In the genomic region with DNA sequence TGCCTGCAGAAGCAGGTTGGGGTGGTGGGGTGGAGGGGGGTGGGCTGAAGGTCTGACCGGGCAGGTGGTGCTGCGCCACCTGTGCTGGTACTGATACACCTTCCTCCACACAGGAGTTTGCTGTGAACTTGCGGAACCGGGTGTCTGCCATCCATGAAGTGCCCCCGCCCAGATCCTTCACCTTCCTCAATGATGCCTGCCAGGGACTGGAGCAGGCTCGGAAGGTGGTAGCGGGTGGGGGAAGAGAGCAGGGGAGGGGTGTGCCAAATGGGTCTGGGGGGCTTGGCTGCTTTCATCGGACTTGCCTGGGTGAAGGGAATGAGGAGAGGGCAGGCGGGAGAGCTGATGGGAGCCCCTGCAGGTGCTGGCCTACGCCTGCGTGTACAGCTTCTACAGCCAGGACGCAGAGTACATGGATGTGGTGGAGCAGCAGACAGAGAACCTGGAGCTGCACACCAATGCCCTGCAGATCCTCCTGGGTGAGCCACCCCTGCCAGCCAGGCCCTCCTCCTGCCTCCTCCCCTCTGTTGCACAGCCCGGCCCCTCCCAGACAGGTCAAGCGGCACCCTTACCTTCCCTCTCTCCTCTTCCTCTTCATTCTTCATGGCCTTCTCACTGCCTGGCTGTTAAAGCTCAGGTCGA, we compare ENCODE assay signal across 17 cellular contexts. TPM values are rescaled to one million over a fixed set of nuclear protein-coding genes. Genes with fewer than 3 reads are reported as not detected.
A peak's percentile ranks its signal among the peaks of the same experiment; 100 is the strongest.
DNase-seq lines count a peak whose midpoint lies in the region; ATAC-seq and TF ChIP-seq lines count a peak whose summit lies in the region.
"Had no signal": no experiment of that assay in that cellular context is flagged by ENCODE, and none has a peak within 500 bp of the region (broad histone marks: within the 10 kb centered on the region; RNA-seq: fewer than 3 reads in every experiment).

No MANE protein-coding gene starts in this region.

- no peak for TF ChIP-seq CTCF in HEK293 (tag by site-specific recombination; IDR thresholded peaks at IDR 0.05)

- no peak for ATAC-seq in activated naive CD8-positive, alpha-beta T cell treated with anti-CD3 and anti-CD28 coated beads, Interleukin-2, amount 50 U/mL, for 24 hours
- ATAC-seq in naive thymus-derived CD8-positive, alpha-beta T cell, result no peak
- ATAC-seq in HG03565 (IDR thresholded peaks at IDR 0.05; ENCODE audit: unreplicated experiment), result no peak
- ATAC-seq in left lobe of liver, result no peak

- DNase-seq in activated T-cell treated with anti-CD3 and anti-CD28 coated beads, Interleukin-2, amount 50 U/mL, for 24 hours, result no peak
- no peak for DNase-seq in activated T-cell treated with anti-CD3 and anti-CD28 coated beads for 4 hours
- DNase-seq in activated naive CD8-positive, alpha-beta T cell treated with anti-CD3 and anti-CD28 coated beads, Interleukin-2, amount 50 U/mL, for 24 hours, result no peak
- DNase-seq in naive thymus-derived CD8-positive, alpha-beta T cell, result no peak
- no peak for DNase-seq in amniotic stem cell (lab: John Stamatoyannopoulos, UW)
- DNase-seq in left lobe of liver (ENCODE audit: low spot score), result no peak
- DNase-seq: Caco-2; foreskin keratinocyte; HFFc6; mammary epithelial cell; NCI-H226; stimulated activated CD4-positive, alpha-beta T cell treated with anti-CD3 and anti-CD28 coated beads, Interleukin-4, amount 100 ng/mL, for 24 hours; trophoblast cell; WERI-Rb-1 had no signal

- peak overlapping the region; percentile 96 for H3K27ac Mint-ChIP-seq in activated T-cell treated with anti-CD3 and anti-CD28 coated beads, Interleukin-2, amount 50 U/mL, for 24 hours
- H3K27ac Mint-ChIP-seq in activated naive CD8-positive, alpha-beta T cell treated with anti-CD3 and anti-CD28 coated beads, Interleukin-2, amount 50 U/mL, for 24 hours, result peak overlapping the region; percentile 50
- peak overlapping the region; percentile 89 to 100 (median 100) for H3K27ac Mint-ChIP-seq in naive thymus-derived CD8-positive, alpha-beta T cell
- H3K27ac Mint-ChIP-seq: HFFc6 had no signal

- no peak overlapping the region for H3K4me3 Mint-ChIP-seq in activated T-cell treated with anti-CD3 and anti-CD28 coated beads, Interleukin-2, amount 50 U/mL, for 24 hours
- no peak overlapping the region for H3K4me3 Mint-ChIP-seq in activated naive CD8-positive, alpha-beta T cell treated with anti-CD3 and anti-CD28 coated beads, Interleukin-2, amount 50 U/mL, for 24 hours
- peak overlapping the region in 1 of 10 donors; percentile 65 for H3K4me3 Mint-ChIP-seq in naive thymus-derived CD8-positive, alpha-beta T cell
- H3K4me3 Mint-ChIP-seq: HFFc6 had no signal

- peaks cover 88% of the 10 kb centered on the region for H3K36me3 Mint-ChIP-seq in activated T-cell treated with anti-CD3 and anti-CD28 coated beads, Interleukin-2, amount 50 U/mL, for 24 hours (ENCODE audit: low read depth)
- peaks cover 29% of the 10 kb centered on the region for H3K36me3 Mint-ChIP-seq in activated naive CD8-positive, alpha-beta T cell treated with anti-CD3 and anti-CD28 coated beads, Interleukin-2, amount 50 U/mL, for 24 hours (ENCODE audit: low read depth)
- peaks cover 0 to 30% (median 13%) of the 10 kb centered on the region in 3 donors for H3K36me3 Mint-ChIP-seq in naive thymus-derived CD8-positive, alpha-beta T cell

- H3K4me1 Mint-ChIP-seq in activated T-cell treated with anti-CD3 and anti-CD28 coated beads, Interleukin-2, amount 50 U/mL, for 24 hours (ENCODE audit: low read depth), result peaks cover 59% of the 10 kb centered on the region
- H3K4me1 Mint-ChIP-seq in activated naive CD8-positive, alpha-beta T cell treated with anti-CD3 and anti-CD28 coated beads, Interleukin-2, amount 50 U/mL, for 24 hours, result peaks cover 52% of the 10 kb centered on the region
- H3K4me1 Mint-ChIP-seq in naive thymus-derived CD8-positive, alpha-beta T cell, result peaks cover 26 to 53% (median 48%) of the 10 kb centered on the region in 4 donors

- no peaks in the 10 kb centered on the region for H3K27me3 Mint-ChIP-seq in activated T-cell treated with anti-CD3 and anti-CD28 coated beads, Interleukin-2, amount 50 U/mL, for 24 hours
- H3K27me3 Mint-ChIP-seq in activated naive CD8-positive, alpha-beta T cell treated with anti-CD3 and anti-CD28 coated beads, Interleukin-2, amount 50 U/mL, for 24 hours, result no peaks in the 10 kb centered on the region
- H3K27me3 Mint-ChIP-seq in naive thymus-derived CD8-positive, alpha-beta T cell, result no peaks in the 10 kb centered on the region

- no peak overlapping the region for H3K27ac ChIP-seq in HEK293 (ENCODE audit: extremely low read depth, low read depth, low read length)
- H3K27ac ChIP-seq: foreskin keratinocyte had no signal

- H3K9me3 ChIP-seq in HEK293 (ENCODE audit: control insufficient read depth, insufficient read depth, low read depth, low read length), result no peaks in the 10 kb centered on the region
- H3K9me3 ChIP-seq: Caco-2 had no signal

- peaks cover 0 to 33% of the 10 kb centered on the region in 2 experiments; a peak in 2 of 3 replicates for H3K36me3 ChIP-seq in HEK293 (ENCODE audit: control insufficient read depth in 2 of 2, insufficient read depth in 1 of 2, low read length in 2 of 2)

- H3K9me3 Mint-ChIP-seq in activated T-cell treated with anti-CD3 and anti-CD28 coated beads, Interleukin-2, amount 50 U/mL, for 24 hours, result no peaks in the 10 kb centered on the region
- H3K9me3 Mint-ChIP-seq in activated naive CD8-positive, alpha-beta T cell treated with anti-CD3 and anti-CD28 coated beads, Interleukin-2, amount 50 U/mL, for 24 hours, result no peaks in the 10 kb centered on the region
- H3K9me3 Mint-ChIP-seq in naive thymus-derived CD8-positive, alpha-beta T cell, result no peaks in the 10 kb centered on the region
- H3K9me3 Mint-ChIP-seq: HFFc6 had no signal

- no peaks in the 10 kb centered on the region for H3K4me1 ChIP-seq in HEK293 (ENCODE audit: control insufficient read depth, insufficient read depth, low read length)
- H3K4me1 ChIP-seq: Caco-2 had no signal

- CTCF ChIA-PET in HEK293 (lab: Yijun Ruan, JAX), result interaction anchor here (0.6 to 1.1 kb wide), 3 partner anchors 79 to 234 kb away, joined by 3 read pairs; a partner anchor contains a TSS

- POLR2A ChIA-PET in HEK293 (lab: Yijun Ruan, JAX), result interaction anchor here (1.0 to 1.7 kb wide), 2 partner anchors 40 to 113 kb away, joined by 3 to 6 read pairs; a partner anchor contains a TSS
- POLR2A ChIA-PET in naive thymus-derived CD8-positive, alpha-beta T cell (lab: Charles Lee), result interaction anchor here (0.6 to 5.0 kb wide), 5 partner anchors 9 to 292 kb away, joined by 3 to 33 read pairs (median 3); a partner anchor contains a TSS

- H3K4me3 ChIP-seq in HEK293 (ENCODE audit: low read depth, low read length), result no peak overlapping the region

TF ChIP-seq in HEK293, 187 proteins besides CTCF, POLR2A, EP300 and RAD21:
- TF ChIP-seq ZBTB17 (tag by site-specific recombination; IDR thresholded peaks at IDR 0.05) (peak; percentile 33; the same call in 1 of the 2 replicates), ZNF600 (tag by site-specific recombination; IDR thresholded peaks at IDR 0.05) (peak; percentile 84), ZNF350 (tag by site-specific recombination; IDR thresholded peaks at IDR 0.05) (no peak), ZIC2 (tag by site-specific recombination; IDR thresholded peaks at IDR 0.05) (no peak), ZNF549 (tag by site-specific recombination; IDR thresholded peaks at IDR 0.05) (no peak), ZNF394 (tag by site-specific recombination; IDR thresholded peaks at IDR 0.05; ENCODE audit: borderline replicate concordance) (peak; percentile 16; the same call in 1 of the 2 replicates), GLI2 (tag by site-specific recombination; IDR thresholded peaks at IDR 0.05; ENCODE audit: borderline replicate concordance, low read depth) (no peak)

RNA-seq across cellular contexts. Expression of a gene that starts 6.7 kb away (rescaled TPM):
- 10 to 100 TPM; 45.9 to 53.8 TPM for total RNA-seq in naive thymus-derived CD8-positive, alpha-beta T cell
- 100 to 1,000 TPM; 109 to 173 (median 121) TPM for polyA plus RNA-seq in naive thymus-derived CD8-positive, alpha-beta T cell
- 80.4 TPM for total RNA-seq in left lobe of liver

RNA-seq across cellular contexts. Expression of a gene that starts 20.7 kb away (rescaled TPM):
- not detected for total RNA-seq in naive thymus-derived CD8-positive, alpha-beta T cell
- polyA plus RNA-seq in naive thymus-derived CD8-positive, alpha-beta T cell, result not detected
- 2.0 TPM for total RNA-seq in left lobe of liver
- total RNA-seq: bronchial epithelial cell, HFFc6 had no signal
- polyA plus RNA-seq: mammary epithelial cell had no signal

RNA-seq across cellular contexts. Expression of a gene that starts 40.5 kb away (rescaled TPM):
- 100 to 1,000 TPM; 101 to 110 TPM for total RNA-seq in naive thymus-derived CD8-positive, alpha-beta T cell
- polyA plus RNA-seq in naive thymus-derived CD8-positive, alpha-beta T cell, result 10 to 100 TPM in 2 of 3 donors, 1 to 10 TPM in 1; 6.8 to 10.4 (median 10.3) TPM
- total RNA-seq in left lobe of liver, result 18.1 TPM

RNA-seq across cellular contexts. Expression of a gene that starts 51.5 kb away (rescaled TPM):
- total RNA-seq in naive thymus-derived CD8-positive, alpha-beta T cell, result 10 to 100 TPM; 26.5 to 27.3 TPM
- 1 to 10 TPM; 3.9 to 6.9 (median 5.2) TPM for polyA plus RNA-seq in naive thymus-derived CD8-positive, alpha-beta T cell
- 6.7 TPM for total RNA-seq in left lobe of liver
